In the genomic region with DNA sequence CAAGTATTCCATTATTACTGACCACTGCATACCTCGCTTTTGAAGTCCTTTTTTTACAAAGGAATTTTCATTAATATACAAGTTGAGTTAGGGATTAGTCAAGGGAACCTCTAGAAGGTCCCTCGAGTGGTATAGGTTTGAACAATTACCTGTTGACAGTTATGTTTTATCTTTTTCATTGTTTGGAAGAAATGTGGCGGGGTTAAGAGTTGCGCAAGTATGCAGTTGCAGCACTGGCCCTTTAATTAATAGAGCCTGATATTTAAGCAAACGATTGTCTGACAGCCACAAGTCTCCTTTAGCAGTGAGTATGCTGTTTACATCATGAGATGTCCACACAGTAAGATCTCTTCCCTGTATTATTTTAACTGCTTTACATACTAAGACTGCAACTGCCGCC, we compare ENCODE assay signal across 31 cellular contexts.
"Had no signal": no experiment of that assay in that cellular context is flagged by ENCODE, and none has a peak within 500 bp of the region (broad histone marks: within the 10 kb centered on the region; RNA-seq: fewer than 3 reads in every experiment).

No MANE protein-coding gene starts in this region.

- H3K9me3 ChIP-seq: left lung, lower lobe of right lung, mucosa of descending colon, pancreas, prostate gland, sigmoid colon, tibial nerve, uterus had no signal

- H3K4me3 ChIP-seq: left lung, lower lobe of right lung, mucosa of descending colon, pancreas, prostate gland, sigmoid colon, spleen, tibial nerve, uterus had no signal

- H3K27ac Mint-ChIP-seq: immature natural killer cell; naive thymus-derived CD4-positive, alpha-beta T cell; nephron; stimulated activated effector memory CD8-positive, alpha-beta T cell treated with anti-CD3 and anti-CD28 coated beads, Interleukin-12 subunit alpha, Interleukin-12 subunit beta, amount 100 ng/mL, for 72 hours; stimulated activated naive CD8-positive, alpha-beta T cell treated with anti-CD3 and anti-CD28 coated beads, Interleukin-15, amount 100 ng/mL, for 72 hours; type B pancreatic cell had no signal

- ATAC-seq: left colon; left lung; lower lobe of right lung; mucosa of descending colon; naive thymus-derived CD4-positive, alpha-beta T cell; pancreas; right cardiac atrium; stimulated activated effector memory CD8-positive, alpha-beta T cell treated with anti-CD3 and anti-CD28 coated beads, Interleukin-12 subunit alpha, Interleukin-12 subunit beta, amount 100 ng/mL, for 72 hours; stimulated activated naive CD8-positive, alpha-beta T cell treated with anti-CD3 and anti-CD28 coated beads, Interleukin-15, amount 100 ng/mL, for 72 hours had no signal

- DNase-seq: hypothalamus; immature natural killer cell; kidney; left colon; left lung; lower lobe of right lung; mammary epithelial cell; mesendoderm; midbrain; mucosa of descending colon; naive thymus-derived CD4-positive, alpha-beta T cell; nucleus accumbens; pancreas; posterior cingulate gyrus; retina; right cardiac atrium; sigmoid colon; small intestine; spleen; stimulated activated CD4-positive, alpha-beta T cell treated with anti-CD3 and anti-CD28 coated beads, Interleukin-4, amount 100 ng/mL, for 24 hours; stimulated activated naive CD4-positive, alpha-beta T cell treated with Interleukin-2 at 50 U/mL for 16 hours; stimulated activated naive CD8-positive, alpha-beta T cell treated with anti-CD3 and anti-CD28 coated beads, Interleukin-15, amount 100 ng/mL, for 72 hours; substantia nigra; uterus had no signal

- H3K36me3 Mint-ChIP-seq: immature natural killer cell; naive thymus-derived CD4-positive, alpha-beta T cell; stimulated activated effector memory CD8-positive, alpha-beta T cell treated with anti-CD3 and anti-CD28 coated beads, Interleukin-12 subunit alpha, Interleukin-12 subunit beta, amount 100 ng/mL, for 72 hours; type B pancreatic cell had no signal

- FAIRE-seq: islet of Langerhans, kidney, pancreas, small intestine had no signal

- H3K27me3 ChIP-seq: left lung, pancreas, sigmoid colon, spleen, tibial nerve, uterus had no signal

- H3K4me1 Mint-ChIP-seq: immature natural killer cell; naive thymus-derived CD4-positive, alpha-beta T cell; nephron; neural crest cell; stimulated activated effector memory CD8-positive, alpha-beta T cell treated with anti-CD3 and anti-CD28 coated beads, Interleukin-12 subunit alpha, Interleukin-12 subunit beta, amount 100 ng/mL, for 72 hours; stimulated activated naive CD8-positive, alpha-beta T cell treated with anti-CD3 and anti-CD28 coated beads, Interleukin-15, amount 100 ng/mL, for 72 hours had no signal

- H3K27me3 Mint-ChIP-seq: stimulated activated naive CD8-positive, alpha-beta T cell treated with anti-CD3 and anti-CD28 coated beads, Interleukin-15, amount 100 ng/mL, for 72 hours; type B pancreatic cell had no signal

- H3K36me3 ChIP-seq: left lung, lower lobe of right lung, pancreas, prostate gland, sigmoid colon, tibial nerve, uterus had no signal

- H3K27ac ChIP-seq: left lung, lower lobe of right lung, pancreas, prostate gland, sigmoid colon, spleen, tibial nerve, uterus had no signal

- H3K9me3 Mint-ChIP-seq: nephron had no signal

- H3K4me3 Mint-ChIP-seq: immature natural killer cell; naive thymus-derived CD4-positive, alpha-beta T cell; nephron; neural crest cell; stimulated activated effector memory CD8-positive, alpha-beta T cell treated with anti-CD3 and anti-CD28 coated beads, Interleukin-12 subunit alpha, Interleukin-12 subunit beta, amount 100 ng/mL, for 72 hours; stimulated activated naive CD8-positive, alpha-beta T cell treated with anti-CD3 and anti-CD28 coated beads, Interleukin-15, amount 100 ng/mL, for 72 hours; type B pancreatic cell had no signal

- H3K4me1 ChIP-seq: left lung, lower lobe of right lung, pancreas, prostate gland, sigmoid colon, spleen, tibial nerve, uterus had no signal
